16 cellular contexts compared by ENCODE assay signal in the genomic region with DNA sequence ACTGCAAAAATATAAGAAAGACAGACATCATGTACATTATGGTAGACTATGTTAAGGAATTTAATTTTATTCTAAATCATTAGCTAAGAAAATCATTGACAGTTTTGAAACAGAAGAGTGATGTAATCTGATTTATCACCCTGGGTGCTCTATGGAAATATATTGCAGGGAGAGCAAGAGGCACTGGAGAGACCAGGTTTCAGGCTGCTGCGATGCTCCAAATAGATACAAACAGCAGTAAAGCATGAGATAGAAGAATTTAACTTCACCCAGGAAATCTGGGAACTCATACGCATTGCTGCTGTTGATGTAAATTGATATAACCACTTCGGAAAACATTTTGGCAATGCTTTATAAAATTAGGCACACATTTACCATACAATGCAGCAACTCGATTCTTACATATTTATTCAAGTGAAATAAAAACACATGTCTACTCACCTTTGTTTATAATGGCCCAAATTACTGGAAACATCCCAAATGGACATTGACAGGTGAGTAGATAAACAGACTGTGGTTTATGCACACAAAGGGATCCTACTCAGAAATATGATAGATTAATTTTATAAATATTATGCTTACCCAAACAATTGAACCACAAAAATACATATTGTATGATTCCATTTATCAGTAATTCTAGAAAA.
"Had no signal": no experiment of that assay in that cellular context is flagged by ENCODE, and none has a peak within 500 bp of the region (broad histone marks: within the 10 kb centered on the region; RNA-seq: fewer than 3 reads in every experiment).

No MANE protein-coding gene starts in this region.

- ATAC-seq: activated CD8-positive, alpha-beta memory T cell treated with anti-CD3 and anti-CD28 coated beads, Interleukin-2, amount 10 ng/mL, durations not matched to agents 7 days and 5 days; effector memory CD8-positive, alpha-beta T cell; heart left ventricle; left colon; right cardiac atrium had no signal

- DNase-seq: activated CD4-positive, alpha-beta memory T cell treated with anti-CD3 and anti-CD28 coated beads for 36 hours; activated CD8-positive, alpha-beta memory T cell treated with anti-CD3 and anti-CD28 coated beads, Interleukin-2, amount 10 ng/mL, durations not matched to agents 7 days and 5 days; activated naive CD4-positive, alpha-beta T cell treated with anti-CD3 and anti-CD28 coated beads, Interleukin-2, amount 50 U/mL, for 16 hours; activated T-cell treated with anti-CD3 and anti-CD28 coated beads, Interleukin-2, amount 50 U/mL, for 1 hour; dermis blood vessel endothelial cell; effector memory CD8-positive, alpha-beta T cell; heart left ventricle; immature natural killer cell; left colon; right cardiac atrium; small intestine; stimulated activated CD4-positive, alpha-beta T cell treated with anti-CD3 and anti-CD28 coated beads, Interleukin-4, amount 100 ng/mL, for 4 hours; stimulated activated CD8-positive, alpha-beta memory T cell treated with anti-CD3 and anti-CD28 coated beads, Interleukin-4, amount 100 ng/mL, for 48 hours; stimulated activated naive CD4-positive, alpha-beta T cell treated with Interleukin-2 at 50 U/mL for 16 hours; substantia nigra; WERI-Rb-1 had no signal
